Comparison of ENCODE assay signal across 8 cellular contexts in genomic region chr14:72926292-72927028, GRCh38. TPM values are rescaled to one million over a fixed set of nuclear protein-coding genes. Genes with fewer than 3 reads are reported as not detected.
DNase-seq lines count a peak whose midpoint lies in the region; TF ChIP-seq lines count a peak whose summit lies in the region.

DCAF4 (plus strand) TSS chr14:72926464; CDS start chr14:72937979, 11,515 bp downstream.

- TF ChIP-seq CTCF in HFFc6 (IDR thresholded peaks at IDR 0.05) = no peak; the same call in 1 of the 2 replicates
- TF ChIP-seq CTCF in subcutaneous adipose tissue (IDR thresholded peaks at IDR 0.05; ENCODE audit: low read depth) = no peak

- no peaks in the 10 kb centered on the region for H3K36me3 ChIP-seq in neuron (ENCODE audit: insufficient read depth, low read length)

- peaks cover 23% of the 10 kb centered on the region for H3K4me1 Mint-ChIP-seq in HFFc6 (ENCODE audit: low read depth)

- in situ Hi-C loops in SK-MEL-5 (cut with HindIII; ENCODE audit: low pct_unique_long_range_greater_than_20kb, low sequenced_read_pairs) = no loop called here

- H3K27me3 Mint-ChIP-seq in HFFc6 (ENCODE audit: insufficient read depth) = no peaks in the 10 kb centered on the region; the same call in 1 of the 2 replicates

- peak; percentile 96 for DNase-seq in GM04503 (ENCODE audit: low read depth)
- peak; percentile 99 for DNase-seq in HFFc6
- peak; percentile 93 for DNase-seq in NAMALWA (ENCODE audit: low spot score)
- peak; percentile 98 for DNase-seq in SK-MEL-5 (ENCODE audit: low read depth, low spot score)
- DNase-seq in activated naive CD4-positive, alpha-beta T cell (lab: John Stamatoyannopoulos, UW) = peak; percentile 74 to 90 (median 84)
- DNase-seq in foreskin melanocyte = peak; percentile 97

- no peaks in the 10 kb centered on the region for H3K27me3 ChIP-seq in neuron (ENCODE audit: insufficient read depth, low read length)

- no peaks in the 10 kb centered on the region for H3K9me3 ChIP-seq in neuron (ENCODE audit: low read length)

- H3K27ac Mint-ChIP-seq in HFFc6 = peak within 1 kb of the TSS; percentile 89

- peak within 1 kb of the TSS; percentile 92 for H3K4me3 Mint-ChIP-seq in HFFc6

- H3K4me1 ChIP-seq in neuron (ENCODE audit: insufficient read depth, low read length) = peaks cover 2% of the 10 kb centered on the region

- H3K36me3 Mint-ChIP-seq in HFFc6 (ENCODE audit: low read depth) = peaks cover 5% of the 10 kb centered on the region; the same call in 1 of the 2 replicates

- no peaks in the 10 kb centered on the region for H3K9me3 Mint-ChIP-seq in HFFc6

- peak within 1 kb of the TSS; percentile 90 for H3K4me3 ChIP-seq in neuron (ENCODE audit: low read length)

- H2AFZ ChIP-seq in neuron (ENCODE audit: low read depth, low read length) = peak within 1 kb of the TSS; percentile 93

RNA-seq across cellular contexts. Expression of gene DCAF4, which starts in this region (rescaled TPM):
- total RNA-seq in HFFc6 (2021; fragmentation: NEBNext Ultra II Directional; extraction: Animal tissue kit (Norgen Biotek cat#: 25700)) = 10 to 100 TPM; 14.4 to 20.0 (median 16.2) TPM
- total RNA-seq in SK-MEL-5 (2014; rRNA removed; shearing (Covaris generic)) = 18.8 and 31.4 TPM in 2 replicates
- 15.6 and 25.5 TPM in 2 replicates for polyA plus RNA-seq in SK-MEL-5 (2015; cell fraction: cytosol; rRNA removed)
- polyA plus RNA-seq in SK-MEL-5 (2015; cell fraction: nucleus; rRNA removed) = 40.2 and 44.7 TPM in 2 replicates
- total RNA-seq in subcutaneous adipose tissue = 10 to 100 TPM; 14.1 to 25.1 (median 16.9) TPM

Comparison
In these comparisons a context has a peak if more than half of its experiments do, and no peak if none do; other contexts are left out.
1. Peak in every context shown above with its lines: DNase-seq and H3K4me3 ChIP-seq.